In genomic region chr13:29857089-29857488, GRCh38 we compare ENCODE assay signal across 26 cellular contexts.
"Had no signal": no experiment of that assay in that cellular context is flagged by ENCODE, and none has a peak within 500 bp of the region (broad histone marks: within the 10 kb centered on the region; RNA-seq: fewer than 3 reads in every experiment).

No MANE protein-coding gene starts in this region.

- ATAC-seq: activated CD8-positive, alpha-beta T cell treated with anti-CD3 and anti-CD28 coated beads for 36 hours; activated T-cell treated with anti-CD3 and anti-CD28 coated beads, Interleukin-2, amount 50 U/mL, for 72 hours; Panc1; Right ventricle myocardium inferior; T-cell had no signal

- H3K27ac ChIP-seq: brain microvascular endothelial cell, cardiac muscle cell, SK-N-MC had no signal

- H3K36me3 ChIP-seq: brain microvascular endothelial cell, cardiac muscle cell had no signal

- H3K27me3 ChIP-seq: brain microvascular endothelial cell, cardiac muscle cell had no signal

- H3K4me3 ChIP-seq: cardiac muscle cell, SK-N-MC had no signal

- DNase-seq: activated CD4-positive, CD25-positive, alpha-beta regulatory T cell; activated CD8-positive, alpha-beta memory T cell treated with anti-CD3 and anti-CD28 coated beads, Interleukin-2, amount 50 U/mL, for 4 hours; activated CD8-positive, alpha-beta T cell treated with anti-CD3 and anti-CD28 coated beads for 36 hours; activated gamma-delta T cell treated with Interleukin-2 at 50 U/mL for 16 hours; activated naive CD4-positive, alpha-beta T cell treated with anti-CD3 and anti-CD28 coated beads, Interleukin-2, amount 10 ng/mL, durations not matched to agents 7 days and 5 days; activated naive CD8-positive, alpha-beta T cell treated with anti-CD3 and anti-CD28 coated beads for 36 hours; activated T-cell treated with anti-CD3 and anti-CD28 coated beads, Interleukin-2, amount 50 U/mL, for 72 hours; brain microvascular endothelial cell; Karpas-422; MM.1S; NCI-H1105 treated with DMSO at 0.1 percent for 48 hours; NCI-H1436 treated with DMSO at 0.1 percent for 48 hours; NCI-H187; NCI-H2081; NCI-H510A treated with DMSO at 0.1 percent for 48 hours; NCI-H69; NK-92 treated with Interleukin-12 subunit alpha and Interleukin-12 subunit beta, amount 100 ng/mL, for 24 hours; OCI-M1; RPMI8226; T-cell; T-helper 2 cell; T1000 had no signal
